In the genomic region with DNA sequence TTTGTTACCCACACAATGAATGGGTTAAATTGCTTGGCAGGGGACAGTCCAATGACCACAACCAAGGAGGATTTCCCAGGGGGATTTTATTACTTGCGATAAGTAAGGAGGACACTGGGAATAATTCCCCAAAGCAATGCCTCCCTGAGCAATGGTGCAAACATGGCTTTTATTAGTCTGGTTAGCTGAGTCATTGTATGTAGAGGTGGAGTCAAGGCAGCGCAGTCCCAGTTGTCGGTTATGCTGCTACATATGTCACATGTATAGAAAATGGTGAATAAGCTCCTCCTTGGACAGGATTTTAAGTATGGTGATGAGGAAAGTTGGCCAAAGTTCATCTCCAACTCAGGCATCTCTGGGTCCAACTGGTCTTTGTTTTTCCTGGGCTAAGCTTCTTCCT, we compare ENCODE assay signal across 25 cellular contexts. TPM values are rescaled to one million over a fixed set of nuclear protein-coding genes. Genes with fewer than 3 reads are reported as not detected.
DNase-seq lines count a peak whose midpoint lies in the region; ATAC-seq, FAIRE-seq and TF ChIP-seq lines count a peak whose summit lies in the region.
"Had no signal": no experiment of that assay in that cellular context is flagged by ENCODE, and none has a peak within 500 bp of the region (broad histone marks: within the 10 kb centered on the region; RNA-seq: fewer than 3 reads in every experiment).

No MANE protein-coding gene starts in this region.

- no peak overlapping the region for H3K4me3 ChIP-seq in K562
- H3K4me3 ChIP-seq: BLaER1 had no signal

- no peak for TF ChIP-seq CTCF in K562 (IDR thresholded peaks at IDR 0.05 in 2 of 3, conservative IDR thresholded peaks at IDR 0.05 in 1 of 3; ENCODE audit: insufficient read depth in 2 of 3, low read depth in 1 of 3, low read length in 3 of 3)
- TF ChIP-seq CTCF in RWPE1 (conservative IDR thresholded peaks at IDR 0.05; ENCODE audit: low read depth): no peak

- H3K36me3 ChIP-seq in K562 (ENCODE audit: control insufficient read depth, insufficient read depth, low read length): 0 out of 3 replicates have a peak, but pooled peaks cover 7% of the 10 kb centered on the region

- ATAC-seq in K562 (no peak), GM21737 (IDR thresholded peaks at IDR 0.05; ENCODE audit: unreplicated experiment) (no peak)

- in situ Hi-C loops in K562 (cut with MboI): no loop called here

- H3K27ac ChIP-seq in K562 (ENCODE audit: extremely low read depth, low read depth, low read length) (no peak overlapping the region), RWPE1 (no peak overlapping the region)
- H3K27ac ChIP-seq: BLaER1 had no signal

- CTCF ChIA-PET in K562 (lab: Yijun Ruan, JAX; ENCODE audit: low intra/inter-chr PET ratio): interaction anchor here (0.5 kb wide), 1 partner anchor 556 kb away, joined by 3 read pairs; a partner anchor contains a TSS
- CTCF ChIA-PET in RWPE1 (lab: Yijun Ruan, JAX): no interaction called here

- peaks cover 8 to 11% of the 10 kb centered on the region in 2 experiments; a peak in 4 of 5 replicates for H3K4me1 ChIP-seq in K562 (replicated peaks in 1 of 2; ENCODE audit: control insufficient read depth in 2 of 2, insufficient read depth in 2 of 2, low read length in 2 of 2)
- H3K4me1 ChIP-seq: BE2C had no signal

- 34% methylated on average over 3 of the region's 3 CpGs for WGBS in K562 (ENCODE audit: insufficient coverage, low coverage, missing lambda C conversion rate)

- no peak for TF ChIP-seq EP300 in K562 (IDR thresholded peaks at IDR 0.05; ENCODE audit: low read length)

- H4K20me1 ChIP-seq in K562 (replicated peaks; ENCODE audit: control insufficient read depth, insufficient read depth, low read length): no peaks in the 10 kb centered on the region

- H3K79me2 ChIP-seq in K562 (ENCODE audit: control insufficient read depth, insufficient read depth, low read length): peaks cover 26% of the 10 kb centered on the region

- peak overlapping the region; percentile 37 for H2AFZ ChIP-seq in K562 (ENCODE audit: low read depth, low read length)

- no peak overlapping the region for H3K9ac ChIP-seq in K562 (ENCODE audit: insufficient read depth in 1 of 2, low read depth in 2 of 2, low read length in 2 of 2)
- H3K9ac ChIP-seq: BLaER1 had no signal

- FAIRE-seq in K562 (lab: Jason Lieb, UNC): no peak
- FAIRE-seq: A204.1, G401.6, GM12891, GM19239 had no signal

- H3K9me3 ChIP-seq in K562 (replicated peaks; ENCODE audit: control insufficient read depth, insufficient read depth, low read depth, low read length): no peaks in the 10 kb centered on the region
- H3K9me3 ChIP-seq: BE2C, BLaER1 had no signal

- H3K4me2 ChIP-seq in K562 (ENCODE audit: insufficient read depth, low read length): no peak overlapping the region
- H3K4me2 ChIP-seq: BLaER1 had no signal

- POLR2A ChIA-PET in K562 (lab: Yijun Ruan, JAX): interaction anchor here (0.5 to 0.9 kb wide), 4 partner anchors 9 to 356 kb away, joined by 3 to 4 read pairs (median 4); no protein-coding TSS in a partner anchor
- POLR2A ChIA-PET in RWPE1 (lab: Yijun Ruan, JAX; ENCODE audit: low non-redundant PET): no interaction called here

- no peak for TF ChIP-seq POLR2A in K562 (conservative IDR thresholded peaks at IDR 0.05)

- TF ChIP-seq RAD21 in K562 (CRISPR knock-in tag; conservative IDR thresholded peaks at IDR 0.05 in 1 of 2, IDR thresholded peaks at IDR 0.05 in 1 of 2): no peak

- no peaks in the 10 kb centered on the region for H3K9me1 ChIP-seq in K562 (ENCODE audit: control insufficient read depth, insufficient read depth, low read length)

- DNase-seq in Daoy (ENCODE audit: low read depth) (peak; percentile 33), K562 (ENCODE audit: extremely low read depth in 1 of 4, low spot score in 3 of 4) (no peak), RWPE1 (ENCODE audit: low spot score) (no peak)
- DNase-seq: 8988T; ACHN; BE2C; C1 segment of cervical spinal cord; CD4-positive, alpha-beta memory T cell; CD4-positive, CD25-positive, alpha-beta regulatory T cell; CD8-positive, alpha-beta memory T cell; COR-L47; DMS 273 treated with DMSO at 0.1 percent for 48 hours; DMS153; DMS79; DND-41; GF-D8 had no signal

- intact Hi-C loops in K562 (cut with micrococcal nuclease): no loop called here

- H3K27me3 ChIP-seq in K562 (ENCODE audit: control insufficient read depth in 2 of 2, insufficient read depth in 2 of 2, low read length in 2 of 2): peaks cover 2 to 13% of the 10 kb centered on the region in 2 experiments; a peak in 3 of 5 replicates

- no TSS peak for BruUV-seq in K562 (replicated peaks; lab: Mats Ljungman, UMichigan)

RNA-seq across cellular contexts. Expression of a gene that starts 3.9 kb away (rescaled TPM):
- 21.0 and 24.6 TPM in 2 replicates for total RNA-seq in Daoy (2014; rRNA removed; shearing (Covaris generic))
- 21.7 and 47.1 TPM in 2 replicates for total RNA-seq in K562 (2011; cell fraction: chromatin; rRNA removed; ENCODE audit: low replicate concordance)
- 15.0 and 17.9 TPM in 2 replicates for total RNA-seq in K562 (2011; cell fraction: nucleolus; rRNA removed)
- 22.7 and 31.2 TPM in 2 replicates for total RNA-seq in K562 (2011; cell fraction: nucleoplasm; rRNA removed)
- total RNA-seq in K562 (2014; rRNA removed): 22.5 TPM in 2 replicates
- total RNA-seq in K562 (2014; rRNA removed; fragmentation: Illumina TruSeq; extraction: Trizol): 22.4 and 23.2 TPM in 2 replicates
- total RNA-seq in K562 (2015; rRNA removed; fragmentation: Illumina TruSeq; extraction: Trizol): 22.2 and 28.3 TPM in 2 replicates
- total RNA-seq in K562 (2021): 23.1 and 23.7 TPM in 2 replicates
- polyA plus RNA-seq in K562 (2011; rRNA removed): 13.6 and 16.0 TPM in 2 replicates
- 9.9 and 10.9 TPM in 2 replicates for polyA plus RNA-seq in K562 (2011; cell fraction: cytosol; rRNA removed)
- polyA plus RNA-seq in K562 (2011; cell fraction: nucleus; rRNA removed): 11.6 and 12.1 TPM in 2 replicates
- polyA plus RNA-seq in K562 (2012): 19.1 and 33.8 TPM in 2 replicates
- 23.0 and 25.8 TPM in 2 replicates for polyA plus RNA-seq in K562 (2014; fragmentation: Illumina TruSeq; extraction: Trizol)
- 1 to 10 TPM; 6.2 to 6.5 TPM for polyA plus RNA-seq in K562 (2014; fragmentation: Nextera tagmentation; extraction: Ambion mirVana)
- 18.8 and 21.6 TPM in 2 replicates for polyA plus RNA-seq in K562 (2014; rRNA removed)
- 24.4 TPM in 2 replicates for polyA minus RNA-seq in K562 (2011; rRNA and poly(A)+ RNA removed)
- 10.3 and 11.6 TPM in 2 replicates for polyA minus RNA-seq in K562 (2011; cell fraction: cytosol; rRNA and poly(A)+ RNA removed)
- polyA minus RNA-seq in K562 (2011; cell fraction: nucleus; rRNA and poly(A)+ RNA removed): 11.8 and 16.4 TPM in 2 replicates

RNA-seq across cellular contexts. Expression of a gene that starts 6.2 kb away (rescaled TPM):
- total RNA-seq in Daoy (2014; rRNA removed; shearing (Covaris generic)): not detected in 2 replicates
- total RNA-seq in K562 (2011; cell fraction: chromatin; rRNA removed; ENCODE audit: low replicate concordance): not detected in 2 replicates
- 0.50 TPM in 1 of 2 replicates, not detected in the other for total RNA-seq in K562 (2011; cell fraction: nucleolus; rRNA removed)
- 0.59 TPM in 1 of 2 replicates, not detected in the other for total RNA-seq in K562 (2011; cell fraction: nucleoplasm; rRNA removed)
- 0.20 and 0.27 TPM in 2 replicates for total RNA-seq in K562 (2014; rRNA removed)
- 0.25 TPM in 1 of 2 replicates, not detected in the other for total RNA-seq in K562 (2014; rRNA removed; fragmentation: Illumina TruSeq; extraction: Trizol)
- total RNA-seq in K562 (2015; rRNA removed; fragmentation: Illumina TruSeq; extraction: Trizol): 0.19 and 0.29 TPM in 2 replicates
- 0.16 and 0.29 TPM in 2 replicates for total RNA-seq in K562 (2021)
- polyA plus RNA-seq in K562 (2011; rRNA removed): 0.20 and 0.22 TPM in 2 replicates
- 0.09 and 0.19 TPM in 2 replicates for polyA plus RNA-seq in K562 (2011; cell fraction: cytosol; rRNA removed)
- 0.10 and 0.27 TPM in 2 replicates for polyA plus RNA-seq in K562 (2011; cell fraction: nucleus; rRNA removed)
- 0.79 and 1.3 TPM in 2 replicates for polyA plus RNA-seq in K562 (2012)
- polyA plus RNA-seq in K562 (2014; fragmentation: Illumina TruSeq; extraction: Trizol): 0.14 and 0.37 TPM in 2 replicates
- under 1 TPM in 1 of 2 experiments, not detected in 1; 0.10 TPM for polyA plus RNA-seq in K562 (2014; fragmentation: Nextera tagmentation; extraction: Ambion mirVana)
- polyA plus RNA-seq in K562 (2014; rRNA removed): 0.08 and 0.45 TPM in 2 replicates
- polyA minus RNA-seq in K562 (2011; rRNA and poly(A)+ RNA removed): not detected in 2 replicates
- polyA minus RNA-seq in K562 (2011; cell fraction: cytosol; rRNA and poly(A)+ RNA removed): not detected in 2 replicates
- polyA minus RNA-seq in K562 (2011; cell fraction: nucleus; rRNA and poly(A)+ RNA removed): not detected in 2 replicates
- total RNA-seq: A673 had no signal
- polyA plus RNA-seq: AG04450; CD14-positive monocyte; CD8-positive, alpha-beta memory T cell had no signal

RNA-seq across cellular contexts. Expression of a gene that starts 46.4 kb away (rescaled TPM):
- total RNA-seq in Daoy (2014; rRNA removed; shearing (Covaris generic)): not detected in 2 replicates
- 0.39 TPM in 1 of 2 replicates, not detected in the other for total RNA-seq in K562 (2011; cell fraction: chromatin; rRNA removed; ENCODE audit: low replicate concordance)
- not detected in 2 replicates for total RNA-seq in K562 (2011; cell fraction: nucleolus; rRNA removed)
- total RNA-seq in K562 (2011; cell fraction: nucleoplasm; rRNA removed): 0.88 and 2.0 TPM in 2 replicates
- total RNA-seq in K562 (2014; rRNA removed) (0.27 TPM in 1 of 2 replicates, not detected in the other), K562 (2014; rRNA removed; fragmentation: Illumina TruSeq; extraction: Trizol) (not detected in 2 replicates), K562 (2015; rRNA removed; fragmentation: Illumina TruSeq; extraction: Trizol) (not detected in 2 replicates), K562 (2021) (not detected in 2 replicates)
- polyA plus RNA-seq in K562 (2011; rRNA removed) (not detected in 2 replicates), K562 (2014; fragmentation: Illumina TruSeq; extraction: Trizol) (not detected in 2 replicates), K562 (2014; fragmentation: Nextera tagmentation; extraction: Ambion mirVana) (not detected), K562 (2014; rRNA removed) (not detected in 2 replicates)
- not detected in 2 replicates for polyA plus RNA-seq in K562 (2011; cell fraction: cytosol; rRNA removed)
- not detected in 2 replicates for polyA plus RNA-seq in K562 (2011; cell fraction: nucleus; rRNA removed)
- polyA plus RNA-seq in K562 (2012): not detected in 2 replicates
- 0.70 TPM in 1 of 2 replicates, not detected in the other for polyA minus RNA-seq in K562 (2011; rRNA and poly(A)+ RNA removed)
- polyA minus RNA-seq in K562 (2011; cell fraction: cytosol; rRNA and poly(A)+ RNA removed): not detected in 2 replicates
- 0.44 TPM in 1 of 2 replicates, not detected in the other for polyA minus RNA-seq in K562 (2011; cell fraction: nucleus; rRNA and poly(A)+ RNA removed)
- total RNA-seq: A673; CD4-positive, alpha-beta memory T cell had no signal
- polyA plus RNA-seq: AG04450; CD14-positive monocyte; CD4-positive, alpha-beta memory T cell; CD4-positive, CD25-positive, alpha-beta regulatory T cell; CD8-positive, alpha-beta memory T cell had no signal

RNA-seq across cellular contexts. Expression of a gene that starts 52.6 kb away (rescaled TPM):
- total RNA-seq in Daoy (2014; rRNA removed; shearing (Covaris generic)): 0.29 and 0.74 TPM in 2 replicates
- total RNA-seq in K562 (2011; cell fraction: chromatin; rRNA removed; ENCODE audit: low replicate concordance): not detected in 2 replicates
- not detected in 2 replicates for total RNA-seq in K562 (2011; cell fraction: nucleolus; rRNA removed)
- total RNA-seq in K562 (2011; cell fraction: nucleoplasm; rRNA removed): not detected in 2 replicates
- total RNA-seq in K562 (2014; rRNA removed) (0.18 TPM in 1 of 2 replicates, not detected in the other), K562 (2014; rRNA removed; fragmentation: Illumina TruSeq; extraction: Trizol) (not detected in 2 replicates), K562 (2015; rRNA removed; fragmentation: Illumina TruSeq; extraction: Trizol) (not detected in 2 replicates), K562 (2021) (0.53 and 0.54 TPM in 2 replicates)
- polyA plus RNA-seq in K562 (2011; rRNA removed) (not detected in 2 replicates), K562 (2014; fragmentation: Illumina TruSeq; extraction: Trizol) (not detected in 2 replicates), K562 (2014; fragmentation: Nextera tagmentation; extraction: Ambion mirVana) (not detected), K562 (2014; rRNA removed) (not detected in 2 replicates)
- not detected in 2 replicates for polyA plus RNA-seq in K562 (2011; cell fraction: cytosol; rRNA removed)
- polyA plus RNA-seq in K562 (2011; cell fraction: nucleus; rRNA removed): not detected in 2 replicates
- polyA plus RNA-seq in K562 (2012): not detected in 2 replicates
- polyA minus RNA-seq in K562 (2011; rRNA and poly(A)+ RNA removed): not detected in 2 replicates
- polyA minus RNA-seq in K562 (2011; cell fraction: cytosol; rRNA and poly(A)+ RNA removed): not detected in 2 replicates
- polyA minus RNA-seq in K562 (2011; cell fraction: nucleus; rRNA and poly(A)+ RNA removed): not detected in 2 replicates
- total RNA-seq: A673; CD4-positive, alpha-beta memory T cell; CD4-positive, CD25-positive, alpha-beta regulatory T cell; CD8-positive, alpha-beta memory T cell had no signal
- polyA plus RNA-seq: AG04450; CD14-positive monocyte; CD4-positive, alpha-beta memory T cell; CD4-positive, CD25-positive, alpha-beta regulatory T cell; CD8-positive, alpha-beta memory T cell had no signal
